ENCODE assay signal across 23 cellular contexts in the genomic region with DNA sequence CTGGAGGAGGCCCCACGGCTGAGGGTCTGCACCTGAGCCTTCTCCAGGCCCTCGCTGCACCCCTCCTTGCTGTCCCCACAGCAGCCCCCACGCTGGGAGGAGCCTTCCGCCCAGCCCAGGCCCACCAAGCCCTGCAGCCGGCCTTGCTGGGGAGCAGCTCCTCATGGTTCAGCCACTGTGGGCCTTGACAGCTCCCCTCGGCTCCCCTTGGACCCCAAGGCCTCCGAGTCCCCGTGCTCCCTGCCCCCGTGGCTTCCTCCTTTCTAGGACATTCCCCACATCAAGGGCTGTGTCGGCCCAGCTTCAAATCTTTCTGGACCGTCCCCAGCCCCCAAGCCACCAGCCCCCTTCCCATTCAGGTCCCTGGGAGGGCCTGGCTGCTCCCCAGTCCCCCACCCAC.
"Had no signal": no experiment of that assay in that cellular context is flagged by ENCODE, and none has a peak within 500 bp of the region (broad histone marks: within the 10 kb centered on the region; RNA-seq: fewer than 3 reads in every experiment).

No MANE protein-coding gene starts in this region.

- H3K4me1 Mint-ChIP-seq: activated CD4-positive, alpha-beta memory T cell treated with anti-CD3 and anti-CD28 coated beads, Interleukin-2, amount 10 ng/mL, durations not matched to agents 7 days and 5 days; activated CD4-positive, alpha-beta T cell treated with anti-CD3 and anti-CD28 coated beads, Interleukin-2, amount 10 ng/mL, durations not matched to agents 24 days and 14 days had no signal

- H3K9me3 Mint-ChIP-seq: activated CD4-positive, alpha-beta memory T cell treated with anti-CD3 and anti-CD28 coated beads, Interleukin-2, amount 10 ng/mL, durations not matched to agents 7 days and 5 days; activated CD4-positive, alpha-beta T cell treated with anti-CD3 and anti-CD28 coated beads, Interleukin-2, amount 10 ng/mL, durations not matched to agents 24 days and 14 days; activated naive CD8-positive, alpha-beta T cell treated with anti-CD3 and anti-CD28 coated beads, Interleukin-2, amount 50 U/mL, for 24 hours; nephron; T-cell; T-helper 2 cell treated with Interferon-gamma antibody and Interleukin-4, amounts not matched to agents 5 μg/mL and 100 μg/mL, for 36 hours had no signal

- H3K4me3 Mint-ChIP-seq: activated CD4-positive, alpha-beta memory T cell treated with anti-CD3 and anti-CD28 coated beads, Interleukin-2, amount 10 ng/mL, durations not matched to agents 7 days and 5 days; activated CD4-positive, alpha-beta T cell treated with anti-CD3 and anti-CD28 coated beads, Interleukin-2, amount 10 ng/mL, durations not matched to agents 24 days and 14 days; activated CD8-positive, alpha-beta memory T cell treated with anti-CD3 and anti-CD28 coated beads, Interleukin-2, amount 10 ng/mL, durations not matched to agents 7 days and 5 days; activated naive CD8-positive, alpha-beta T cell treated with anti-CD3 and anti-CD28 coated beads, Interleukin-2, amount 50 U/mL, for 24 hours; activated T-helper 1 cell treated with anti-CD3 and anti-CD28 coated beads, Interleukin-12 subunit alpha, Interleukin-12 subunit beta, Interleukin-2, Interleukin-4 antibody, amounts not matched to agents 30 ng/mL and 10 ng/mL and 1 ng/mL, durations not matched to agents 14 hours and 24 hours and 36 hours; nephron; T-cell; T-helper 2 cell treated with Interferon-gamma antibody and Interleukin-4, amounts not matched to agents 5 μg/mL and 100 μg/mL, for 36 hours had no signal

- H3K36me3 ChIP-seq: left ventricle myocardium inferior, spleen, tibial nerve, vagina had no signal

- H3K27ac ChIP-seq: foreskin keratinocyte, VCaP had no signal

- H3K27me3 ChIP-seq: body of pancreas, tibial nerve, vagina had no signal

- H3K4me3 ChIP-seq: body of pancreas, left ventricle myocardium inferior, spleen, tibial nerve, vagina had no signal

- H3K27ac Mint-ChIP-seq: activated CD4-positive, alpha-beta memory T cell treated with anti-CD3 and anti-CD28 coated beads, Interleukin-2, amount 10 ng/mL, durations not matched to agents 7 days and 5 days; activated CD4-positive, alpha-beta T cell treated with anti-CD3 and anti-CD28 coated beads, Interleukin-2, amount 10 ng/mL, durations not matched to agents 24 days and 14 days; activated CD8-positive, alpha-beta memory T cell treated with anti-CD3 and anti-CD28 coated beads, Interleukin-2, amount 10 ng/mL, durations not matched to agents 7 days and 5 days; activated naive CD8-positive, alpha-beta T cell treated with anti-CD3 and anti-CD28 coated beads, Interleukin-2, amount 50 U/mL, for 24 hours; activated T-helper 1 cell treated with anti-CD3 and anti-CD28 coated beads, Interleukin-12 subunit alpha, Interleukin-12 subunit beta, Interleukin-2, Interleukin-4 antibody, amounts not matched to agents 30 ng/mL and 10 ng/mL and 1 ng/mL, durations not matched to agents 14 hours and 24 hours and 36 hours; T-cell had no signal

- H3K9me3 ChIP-seq: body of pancreas, left ventricle myocardium inferior, spleen, tibial nerve, vagina had no signal

- H3K36me3 Mint-ChIP-seq: T-cell had no signal

- DNase-seq: activated CD4-positive, alpha-beta memory T cell treated with anti-CD3 and anti-CD28 coated beads, Interleukin-2, amount 10 ng/mL, durations not matched to agents 7 days and 5 days; activated CD4-positive, alpha-beta T cell treated with anti-CD3 and anti-CD28 coated beads, Interleukin-2, amount 10 ng/mL, durations not matched to agents 24 days and 14 days; activated CD8-positive, alpha-beta memory T cell treated with anti-CD3 and anti-CD28 coated beads, Interleukin-2, amount 10 ng/mL, durations not matched to agents 7 days and 5 days; activated gamma-delta T cell; activated naive CD4-positive, alpha-beta T cell treated with anti-CD3 and anti-CD28 coated beads, Interleukin-2, amount 50 U/mL, for 16 hours; activated naive CD8-positive, alpha-beta T cell treated with anti-CD3 and anti-CD28 coated beads, Interleukin-2, amount 50 U/mL, for 24 hours; body of pancreas; dermis blood vessel endothelial cell; effector CD8-positive, alpha-beta T cell; erythroblast; foreskin keratinocyte; left ventricle myocardium inferior; mammary epithelial cell; spleen; stimulated activated CD4-positive, alpha-beta T cell treated with anti-CD3 and anti-CD28 coated beads, Interleukin-4, amount 100 ng/mL, for 1 hour; stimulated activated naive CD4-positive, alpha-beta T cell; T-cell had no signal

- H3K4me1 ChIP-seq: foreskin keratinocyte had no signal

- H3K27me3 Mint-ChIP-seq: activated CD4-positive, alpha-beta T cell treated with anti-CD3 and anti-CD28 coated beads, Interleukin-2, amount 10 ng/mL, durations not matched to agents 24 days and 14 days had no signal
